Comparison of ENCODE assay signal across 26 cellular contexts in genomic region chr19:27935669-27936068, GRCh38.
"Had no signal": no experiment of that assay in that cellular context is flagged by ENCODE, and none has a peak within 500 bp of the region (broad histone marks: within the 10 kb centered on the region; RNA-seq: fewer than 3 reads in every experiment).

No MANE protein-coding gene starts in this region.

- DNase-seq: activated CD4-positive, alpha-beta T cell treated with anti-CD3 and anti-CD28 coated beads for 48 hours; activated CD4-positive, alpha-beta T cell treated with anti-CD3 and anti-CD28 coated beads, Interleukin-2, amount 50 U/mL, for 4 hours; activated CD4-positive, CD25-positive, alpha-beta regulatory T cell treated with anti-CD3 and anti-CD28 coated beads, Interleukin-2, amount 50 U/mL, for 72 hours; activated CD8-positive, alpha-beta memory T cell treated with anti-CD3 and anti-CD28 coated beads, Interleukin-2, amount 10 ng/mL, durations not matched to agents 7 days and 5 days; activated effector memory CD4-positive, alpha-beta T cell treated with Interleukin-2 at 50 U/mL for 16 hours; activated naive CD4-positive, alpha-beta T cell; activated T-cell treated with anti-CD3 and anti-CD28 coated beads, Interleukin-2, amount 50 U/mL, for 24 hours; aorta; caudate nucleus; colonic mucosa; MM.1S; NCI-H1105; NCI-H1436; NCI-H187; NCI-H2081; NCI-H446; NCI-H524; PC-3; SHP77; T-helper 17 cell; T-helper 9 cell had no signal

- H3K27me3 ChIP-seq: breast epithelium, colonic mucosa, SJSA1 had no signal

- H3K36me3 ChIP-seq: breast epithelium, colonic mucosa, SJSA1 had no signal

- H3K4me1 ChIP-seq: breast epithelium, colonic mucosa, SJSA1 had no signal

- H3K9me3 ChIP-seq: breast epithelium, colonic mucosa, SJSA1 had no signal

- H3K27ac ChIP-seq: breast epithelium, colonic mucosa, KMS-11, SJSA1 had no signal

- ATAC-seq: activated CD8-positive, alpha-beta memory T cell treated with anti-CD3 and anti-CD28 coated beads, Interleukin-2, amount 10 ng/mL, durations not matched to agents 7 days and 5 days; PC-3; SK-N-SH treated with all-trans-retinoic acid at 6 μM for 48 hours; T-helper 17 cell; WTC11 had no signal

- H3K4me3 ChIP-seq: breast epithelium, colonic mucosa, SJSA1 had no signal
